16 cellular contexts compared by ENCODE assay signal in genomic region chr14:72802588-72802946, GRCh38.
DNase-seq lines count a peak whose midpoint lies in the region; ATAC-seq and TF ChIP-seq lines count a peak whose summit lies in the region.
"Had no signal": no experiment of that assay in that cellular context is flagged by ENCODE, and none has a peak within 500 bp of the region (broad histone marks: within the 10 kb centered on the region; RNA-seq: fewer than 3 reads in every experiment).

No MANE protein-coding gene starts in this region.

- no peaks in the 10 kb centered on the region for H3K27me3 Mint-ChIP-seq in memory B cell
- H3K27me3 Mint-ChIP-seq in natural killer cell (ENCODE audit: low read depth in 2 of 2) = peaks cover 13 to 14% of the 10 kb centered on the region in 2 donors
- no peaks in the 10 kb centered on the region for H3K27me3 Mint-ChIP-seq in T-helper 2 cell treated with Interferon-gamma antibody and Interleukin-4, amounts not matched to agents 5 μg/mL and 100 μg/mL, for 36 hours (ENCODE audit: low read depth)

- H3K27ac Mint-ChIP-seq in memory B cell (peak overlapping the region; percentile 22), natural killer cell (no peak overlapping the region)
- H3K27ac Mint-ChIP-seq in T-helper 2 cell treated with Interferon-gamma antibody and Interleukin-4, amounts not matched to agents 5 μg/mL and 100 μg/mL, for 36 hours = no peak overlapping the region

- peaks cover 0 to 8% of the 10 kb centered on the region in 2 donors for H3K4me1 ChIP-seq in right atrium auricular region

- H3K4me1 Mint-ChIP-seq in memory B cell (peaks cover 19% of the 10 kb centered on the region), natural killer cell (peaks cover 15 to 17% of the 10 kb centered on the region in 2 donors)
- peaks cover 4% of the 10 kb centered on the region for H3K4me1 Mint-ChIP-seq in T-helper 2 cell treated with Interferon-gamma antibody and Interleukin-4, amounts not matched to agents 5 μg/mL and 100 μg/mL, for 36 hours (ENCODE audit: low read depth)

- H3K9me3 Mint-ChIP-seq in memory B cell (peaks cover 2% of the 10 kb centered on the region), natural killer cell (no peaks in the 10 kb centered on the region)
- H3K9me3 Mint-ChIP-seq in T-helper 2 cell treated with Interferon-gamma antibody and Interleukin-4, amounts not matched to agents 5 μg/mL and 100 μg/mL, for 36 hours = no peaks in the 10 kb centered on the region

- no peak for DNase-seq in right atrium auricular region (ENCODE audit: low spot score)
- DNase-seq in left ventricle myocardium superior = no peak
- no peak for DNase-seq in caudate nucleus (lab: John Stamatoyannopoulos, UW)
- no peak for DNase-seq in memory B cell (ENCODE audit: low spot score in 2 of 2)
- DNase-seq in natural killer cell = no peak
- DNase-seq in T-helper 2 cell treated with Interferon-gamma antibody and Interleukin-4, amounts not matched to agents 5 μg/mL and 100 μg/mL, for 36 hours (ENCODE audit: low spot score) = no peak
- no peak for DNase-seq in stimulated activated naive CD4-positive, alpha-beta T cell (lab: John Stamatoyannopoulos, UW)
- no peak for DNase-seq in dermis blood vessel endothelial cell
- DNase-seq: DMS153, GOT3, NCI-H187, NCI-H69 had no signal

- intact Hi-C loops in left ventricle myocardium superior (cut with micrococcal nuclease) (no loop called here), natural killer cell (cut with micrococcal nuclease) (no loop called here)

- ATAC-seq in left ventricle myocardium superior = no peak
- ATAC-seq in memory B cell (ENCODE audit: low read depth) = no peak
- ATAC-seq in natural killer cell = no peak
- ATAC-seq: HepG2 had no signal

- no peak overlapping the region for H3K4me3 ChIP-seq in right atrium auricular region
- H3K4me3 ChIP-seq: SJCRH30 had no signal

- no peaks in the 10 kb centered on the region for H3K36me3 ChIP-seq in right atrium auricular region
- H3K36me3 ChIP-seq: SJCRH30 had no signal

- H3K4me3 Mint-ChIP-seq in memory B cell (no peak overlapping the region), natural killer cell (no peak overlapping the region)
- H3K4me3 Mint-ChIP-seq in T-helper 2 cell treated with Interferon-gamma antibody and Interleukin-4, amounts not matched to agents 5 μg/mL and 100 μg/mL, for 36 hours = no peak overlapping the region

- peak overlapping the region; percentile 64 to 67 for H3K27ac ChIP-seq in right atrium auricular region
- H3K27ac ChIP-seq in caudate nucleus (ENCODE audit: low read depth, low read length) = peak overlapping the region; percentile 98
- H3K27ac ChIP-seq: C4-2B, KMS-11, SJCRH30 had no signal

- TF ChIP-seq CTCF in right atrium auricular region (IDR thresholded peaks at IDR 0.05) (no peak), natural killer cell (IDR thresholded peaks at IDR 0.05) (no peak)

- H3K27me3 ChIP-seq in right atrium auricular region = no peaks in the 10 kb centered on the region
- H3K27me3 ChIP-seq: SJCRH30 had no signal

- H3K9me3 ChIP-seq in right atrium auricular region = no peaks in the 10 kb centered on the region
- H3K9me3 ChIP-seq: SJCRH30 had no signal

- peaks cover 20% of the 10 kb centered on the region for H3K36me3 Mint-ChIP-seq in memory B cell
- H3K36me3 Mint-ChIP-seq in natural killer cell = no peaks in the 10 kb centered on the region
- H3K36me3 Mint-ChIP-seq in T-helper 2 cell treated with Interferon-gamma antibody and Interleukin-4, amounts not matched to agents 5 μg/mL and 100 μg/mL, for 36 hours (ENCODE audit: low read depth) = no peaks in the 10 kb centered on the region
